9 cellular contexts compared by ENCODE assay signal in genomic region chr14:87229131-87229530, GRCh38.
"Had no signal": no experiment of that assay in that cellular context is flagged by ENCODE, and none has a peak within 500 bp of the region (broad histone marks: within the 10 kb centered on the region; RNA-seq: fewer than 3 reads in every experiment).

No MANE protein-coding gene starts in this region.

- ATAC-seq: GM23338, HCT116 had no signal

- H3K4me1 ChIP-seq: HAP-1 had no signal

- H3K4me2 ChIP-seq: GM23338 had no signal

- H3K4me3 ChIP-seq: GM23248, GM23338, HAP-1 had no signal

- H3K27ac ChIP-seq: GM23248 had no signal

- DNase-seq: GM23248, GOT3, H7, H9, HCEC 1CT, HFFc6 had no signal

- H3K36me3 ChIP-seq: HAP-1 had no signal

- H2AFZ ChIP-seq: GM23248, GM23338 had no signal

- H3K9me3 ChIP-seq: HAP-1 had no signal

- H3K9ac ChIP-seq: GM23248 had no signal
